In genomic region chr2:98463551-98463971, GRCh38 we compare ENCODE assay signal across 10 cellular contexts. TPM values are rescaled to one million over a fixed set of nuclear protein-coding genes. Genes with fewer than 3 reads are reported as not detected.
DNase-seq lines count a peak whose midpoint lies in the region; ATAC-seq, FAIRE-seq and TF ChIP-seq lines count a peak whose summit lies in the region.
"Had no signal": no experiment of that assay in that cellular context is flagged by ENCODE, and none has a peak within 500 bp of the region (broad histone marks: within the 10 kb centered on the region; RNA-seq: fewer than 3 reads in every experiment).

No MANE protein-coding gene starts in this region.

- peak; percentile 99 for DNase-seq in NCI-H146 (lab: John Stamatoyannopoulos, UW)
- DNase-seq in GM12878 (ENCODE audit: low read depth, low spot score), result no peak
- DNase-seq in NCI-H2227 treated with DMSO at 0.1 percent for 48 hours (lab: John Stamatoyannopoulos, UW), result no peak
- DNase-seq in SIG-M5 (lab: John Stamatoyannopoulos, UW), result no peak
- DNase-seq in hepatic stellate cell (ENCODE audit: low spot score), result no peak
- no peak for DNase-seq in osteoblast (ENCODE audit: insufficient read length, low spot score, missing footprints)
- DNase-seq: DMS153, hypothalamus had no signal

- 86% methylated on average over 10 of the region's 10 CpGs for WGBS in GM12878 (ENCODE audit: insufficient coverage, insufficient replicate concordance, low lambda C conversion rate, missing lambda C conversion rate)

- no peak overlapping the region for H3K4me3 ChIP-seq in DOHH2 (ENCODE audit: low read length)
- H3K4me3 ChIP-seq in GM12878, result peak overlapping the region; percentile 47; the same call in 1 of the 2 replicates
- H3K4me3 ChIP-seq in neutrophil (ENCODE audit: low read depth in 1 of 2, low read length in 1 of 2), result peak overlapping the region; percentile 52
- H3K4me3 ChIP-seq in osteoblast (ENCODE audit: insufficient read depth, low read length), result no peak overlapping the region

- intact Hi-C loops in GM12878 (cut with micrococcal nuclease; ENCODE audit: unreplicated experiment), result loop anchor here (10.0 kb wide), 1 partner anchor 449 kb away; no protein-coding TSS in a partner anchor

- no TSS peak for BruUV-seq in GM12878 (replicated peaks; lab: Mats Ljungman, UMichigan)

- peaks cover 3% of the 10 kb centered on the region; the same call in 1 of the 2 replicates for H3F3A ChIP-seq in DOHH2 (ENCODE audit: control insufficient read depth, insufficient read depth)

- TF ChIP-seq CTCF in DOHH2 (IDR thresholded peaks at IDR 0.05; ENCODE audit: low read depth, low read length, poor library complexity, severe bottlenecking) (no peak), GM12878 (IDR thresholded peaks at IDR 0.05 in 2 of 3, conservative IDR thresholded peaks at IDR 0.05 in 1 of 3; ENCODE audit: control insufficient read depth in 2 of 3, extremely low read depth in 1 of 3, insufficient read depth in 1 of 3, low read depth in 3 of 3, low read length in 3 of 3) (no peak), neutrophil (IDR thresholded peaks at IDR 0.05) (no peak), osteoblast (IDR thresholded peaks at IDR 0.05; ENCODE audit: extremely low read depth, low read depth, low read length) (no peak)

- SMC1A ChIA-PET in GM12878 (lab: Charles Lee; ENCODE audit: uncharacterized antibody, unreplicated experiment), result interaction anchor here (0.6 to 28.2 kb wide), 7 partner anchors 9 to 78 kb away, joined by 3 to 816 read pairs (median 3); partner anchors contain the start of gene INPP4A

- H3K36me3 ChIP-seq in DOHH2 (ENCODE audit: control insufficient read depth, low read length) (no peaks in the 10 kb centered on the region), GM12878 (ENCODE audit: control insufficient read depth in 2 of 2, insufficient read depth in 2 of 2, low read length in 1 of 2) (peaks cover 2 to 19% of the 10 kb centered on the region in 2 experiments; a peak in 3 of 4 replicates), neutrophil (no peaks in the 10 kb centered on the region), osteoblast (ENCODE audit: insufficient read depth, low read length) (no peaks in the 10 kb centered on the region)

- H3K4me2 ChIP-seq in DOHH2 (ENCODE audit: low read length) (no peak overlapping the region), GM12878 (ENCODE audit: control insufficient read depth, insufficient read depth) (peak overlapping the region; percentile 89), osteoblast (ENCODE audit: insufficient read depth, low read length) (no peak overlapping the region)

- H2AFZ ChIP-seq in GM12878 (ENCODE audit: control insufficient read depth, low read depth, low read length), result no peak overlapping the region
- no peak overlapping the region for H2AFZ ChIP-seq in osteoblast (ENCODE audit: low read length)

- H3K27me3 ChIP-seq in DOHH2 (ENCODE audit: control insufficient read depth, low read length), result no peaks in the 10 kb centered on the region
- H3K27me3 ChIP-seq in GM12878 (replicated peaks in 1 of 2; ENCODE audit: control insufficient read depth in 2 of 2, insufficient read depth in 2 of 2, low read length in 1 of 2), result no peaks in the 10 kb centered on the region
- H3K27me3 ChIP-seq in neutrophil, result no peaks in the 10 kb centered on the region
- no peaks in the 10 kb centered on the region for H3K27me3 ChIP-seq in osteoblast (ENCODE audit: insufficient read depth, low read length)

- RAD21 ChIA-PET in GM12878 (lab: Charles Lee; ENCODE audit: unreplicated experiment), result interaction anchor here (1.0 to 11.0 kb wide), 9 partner anchors 8 to 105 kb away, joined by 3 to 200 read pairs (median 10); no protein-coding TSS in a partner anchor

- no peak for FAIRE-seq in GM12878 (lab: Jason Lieb, UNC)

- H3K9me3 ChIP-seq in DOHH2 (ENCODE audit: control insufficient read depth, insufficient read depth, low read length) (no peaks in the 10 kb centered on the region), GM12878 (replicated peaks; ENCODE audit: control insufficient read depth, insufficient read depth, low read length) (no peaks in the 10 kb centered on the region), neutrophil (no peaks in the 10 kb centered on the region), osteoblast (ENCODE audit: low read depth, low read length) (no peaks in the 10 kb centered on the region)

- H3K9me2 ChIP-seq in DOHH2 (replicated peaks; ENCODE audit: control insufficient read depth, low read length), result no peaks in the 10 kb centered on the region

- ATAC-seq in GM12878, result no peak

- TF ChIP-seq POLR2A in GM12878 (IDR thresholded peaks at IDR 0.05; ENCODE audit: low read depth, low read length), result 0 out of 2 replicates have a peak, but pooled peaks have one; percentile 20

- no peaks in the 10 kb centered on the region for H4K20me1 ChIP-seq in DOHH2 (ENCODE audit: control insufficient read depth, insufficient read depth, low read depth, low read length)
- H4K20me1 ChIP-seq in GM12878 (ENCODE audit: control insufficient read depth, insufficient read depth), result no peaks in the 10 kb centered on the region
- H4K20me1 ChIP-seq in osteoblast (ENCODE audit: insufficient read depth, low read length), result peaks cover 16% of the 10 kb centered on the region

- H3K4me1 ChIP-seq in DOHH2 (ENCODE audit: control insufficient read depth, low read length) (peaks cover 52% of the 10 kb centered on the region), GM12878 (ENCODE audit: control insufficient read depth, insufficient read depth, low read length) (peaks cover 86% of the 10 kb centered on the region), neutrophil (ENCODE audit: control insufficient read depth in 1 of 2, insufficient read depth in 1 of 2, low read depth in 1 of 2, low read length in 1 of 2) (peaks cover 98 to 100% of the 10 kb centered on the region in 2 experiments), osteoblast (ENCODE audit: insufficient read depth, low read length) (peaks cover 15% of the 10 kb centered on the region)

- H3K79me2 ChIP-seq in DOHH2 (ENCODE audit: control insufficient read depth, low read length) (peaks cover 37% of the 10 kb centered on the region), GM12878 (ENCODE audit: control insufficient read depth, insufficient read depth, low read length) (peaks cover 79% of the 10 kb centered on the region), osteoblast (ENCODE audit: insufficient read depth, low read length) (peaks cover 50% of the 10 kb centered on the region)

- CTCF ChIA-PET in GM12878 (lab: Yijun Ruan, JAX), result interaction anchor here (0.9 to 7.9 kb wide), 9 partner anchors 9 to 53 kb away, joined by 3 to 64 read pairs (median 18); partner anchors contain the start of gene INPP4A

- in situ Hi-C loops in GM12878 (cut with MboI), result no loop called here

- H3K27ac ChIP-seq in DOHH2 (ENCODE audit: low read depth, low read length) (0 out of 2 replicates have a peak overlapping the region, but pooled peaks have one; percentile 67), GM12878 (ENCODE audit: control insufficient read depth, insufficient read depth) (peak overlapping the region; percentile 99), neutrophil (peak overlapping the region; percentile 94), osteoblast (ENCODE audit: low read depth, low read length) (no peak overlapping the region)

- no peak for TF ChIP-seq EP300 in GM12878 (IDR thresholded peaks at IDR 0.05; ENCODE audit: borderline replicate concordance in 1 of 2, control insufficient read depth in 1 of 2, low read depth in 2 of 2, low read length in 2 of 2)

- POLR2A ChIA-PET in GM12878 (lab: Charles Lee), result interaction anchor here (0.9 to 27.0 kb wide), 3 partner anchors 8 to 18 kb away, joined by 4 to 545 read pairs (median 271); no protein-coding TSS in a partner anchor

- no peak for TF ChIP-seq RAD21 in GM12878 (IDR thresholded peaks at IDR 0.05; ENCODE audit: insufficient read depth, low read depth, low read length)

- H3K9ac ChIP-seq in GM12878 (ENCODE audit: control insufficient read depth, insufficient read depth, low read length), result peak overlapping the region; percentile 91

TF ChIP-seq in GM12878, 131 proteins besides CTCF, POLR2A, EP300 and RAD21:
- no peak for TF ChIP-seq RBBP5 (conservative IDR thresholded peaks at IDR 0.05)
- TF ChIP-seq CREM (IDR thresholded peaks at IDR 0.05; ENCODE audit: low read depth), result no peak
- no peak for TF ChIP-seq TCF12 (IDR thresholded peaks at IDR 0.05; ENCODE audit: low read depth, low read length)

RNA-seq across cellular contexts. Expression of gene INPP4A, which starts 18.9 kb away (rescaled TPM):
- 373 and 420 TPM in 2 replicates for total RNA-seq in GM12878 (2013; cell fraction: nucleolus; rRNA removed)
- total RNA-seq in GM12878 (2014; rRNA removed), result 37.9 and 42.8 TPM in 2 replicates
- 24.0 and 24.1 TPM in 2 replicates for total RNA-seq in GM12878 (2014; rRNA removed; fragmentation: Illumina TruSeq; extraction: Trizol)
- 54.0 and 62.3 TPM in 2 replicates for total RNA-seq in GM12878 (2021)
- 10.5 TPM for polyA plus RNA-seq in GM12878 (2011; ENCODE audit: low read depth)
- 30.8 and 46.4 TPM in 2 replicates for polyA plus RNA-seq in GM12878 (2011; rRNA removed)
- 45.8 and 56.6 TPM in 2 replicates for polyA plus RNA-seq in GM12878 (2011; cell fraction: cytosol; rRNA removed)
- 403 and 492 TPM in 2 replicates for polyA plus RNA-seq in GM12878 (2011; cell fraction: nucleus; rRNA removed)
- polyA plus RNA-seq in GM12878 (2012), result 19.7 and 20.5 TPM in 2 replicates
- 20.4 and 27.4 TPM in 2 replicates for polyA plus RNA-seq in GM12878 (2014; fragmentation: Illumina TruSeq; extraction: Trizol)
- 1 to 10 TPM; 4.7 to 6.2 TPM for polyA plus RNA-seq in GM12878 (2014; fragmentation: Nextera tagmentation; extraction: Ambion mirVana)
- polyA plus RNA-seq in GM12878 (2014; rRNA removed), result 32.7 and 40.3 TPM in 2 replicates
- 10 to 100 TPM; 41.1 to 45.9 TPM for polyA plus RNA-seq in GM12878 (2016; fragmentation: Nextera tagmentation; extraction: Ambion mirVana)
- polyA minus RNA-seq in GM12878 (2011; rRNA and poly(A)+ RNA removed), result 220 and 303 TPM in 2 replicates
- polyA minus RNA-seq in GM12878 (2011; cell fraction: cytosol; rRNA and poly(A)+ RNA removed), result 32.1 and 33.5 TPM in 2 replicates
- 290 and 381 TPM in 2 replicates for polyA minus RNA-seq in GM12878 (2011; cell fraction: nucleus; rRNA and poly(A)+ RNA removed)
- 25.7 and 25.9 TPM in 2 replicates for total RNA-seq in osteoblast

Comparison
In these comparisons a context has a peak if more than half of its experiments do, and no peak if none do; other contexts are left out.
1. H3K4me3 ChIP-seq: peak in GM12878 (single experiment) and neutrophil (2 of 2); none in DOHH2 (single experiment) and osteoblast (single experiment).